ENCODE assay signal across 28 cellular contexts in the genomic region with DNA sequence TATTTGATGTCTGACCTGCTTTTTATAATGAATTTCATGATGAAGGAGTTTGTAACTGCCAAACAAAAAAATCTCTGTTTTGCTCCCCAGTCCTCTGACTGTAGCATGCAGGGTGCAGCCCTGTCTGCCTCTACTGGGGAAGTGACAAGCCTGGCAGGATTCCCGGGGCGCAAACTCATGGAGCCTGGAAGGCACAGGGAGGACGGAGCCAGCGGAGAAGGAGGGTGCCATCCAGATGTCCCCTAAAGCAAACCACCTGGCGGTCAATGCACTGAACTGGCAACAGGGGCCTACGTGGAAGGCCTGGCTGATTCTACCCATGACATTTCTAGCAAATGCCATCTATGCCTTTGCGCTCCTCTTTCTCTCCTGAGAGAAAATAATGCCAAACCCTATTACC.
A peak's percentile ranks its signal among the peaks of the same experiment; 100 is the strongest.
DNase-seq lines count a peak whose midpoint lies in the region; ATAC-seq, FAIRE-seq and TF ChIP-seq lines count a peak whose summit lies in the region.
"Had no signal": no experiment of that assay in that cellular context is flagged by ENCODE, and none has a peak within 500 bp of the region (broad histone marks: within the 10 kb centered on the region; RNA-seq: fewer than 3 reads in every experiment).

No MANE protein-coding gene starts in this region.

- TF ChIP-seq POLR2A in HepG2 (IDR thresholded peaks at IDR 0.05; ENCODE audit: insufficient read depth in 1 of 2, low read depth in 2 of 2, low read length in 2 of 2) (no peak), right lobe of liver (IDR thresholded peaks at IDR 0.05) (no peak)

- no peaks in the 10 kb centered on the region for H3K79me2 ChIP-seq in HepG2 (ENCODE audit: insufficient read depth, low read length)

- H3K4me1 ChIP-seq in HepG2 (ENCODE audit: insufficient read depth, low read length): no peaks in the 10 kb centered on the region
- H3K4me1 ChIP-seq in right lobe of liver: no peaks in the 10 kb centered on the region
- no peaks in the 10 kb centered on the region for H3K4me1 ChIP-seq in left lung
- no peaks in the 10 kb centered on the region for H3K4me1 ChIP-seq in aorta (ENCODE audit: control insufficient read depth in 1 of 2, insufficient read depth in 2 of 2, low read length in 2 of 2)

- H3K9ac ChIP-seq in HepG2 (ENCODE audit: insufficient read depth, low read depth, low read length): no peak overlapping the region

- 39% methylated on average over 7 of the region's 7 CpGs for WGBS in HepG2 (ENCODE audit: low lambda C conversion rate)
- 82% methylated on average over 3 of the region's 7 CpGs for WGBS in right lobe of liver (ENCODE audit: insufficient coverage, low coverage, low lambda C conversion rate, missing lambda C conversion rate)
- WGBS in aorta, 2 donors: 49 to 64% methylated on average over 7 of the region's 7 CpGs

- POLR2A ChIA-PET in HepG2 (lab: Yijun Ruan, JAX): no interaction called here

- no peak for FAIRE-seq in HepG2 (lab: Jason Lieb, UNC)
- FAIRE-seq: HTR-8/SVneo, small intestine had no signal

- intact Hi-C loops in HepG2 (cut with micrococcal nuclease; ENCODE audit: unreplicated experiment) (no loop called here), right lobe of liver (cut with DNase I) (loop anchor here in 1 of 2 donors (10.0 kb wide), 1 partner anchor 239 kb away; no protein-coding TSS in a partner anchor), left lung (cut with DNase I) (no loop called here), aorta (cut with DNase I) (no loop called here), dorsolateral prefrontal cortex (cut with DNase I) (loop anchor here in 1 of 2 donors (10.0 kb wide), 2 partner anchors 189 to 1561 kb away; no protein-coding TSS in a partner anchor)

- ATAC-seq in HepG2 (peak; percentile 43; the same call in 2 of the 3 replicates), right lobe of liver (no peak), left lung (peak; percentile 27), aorta (ENCODE audit: low FRiP score) (no peak), HG02885 (IDR thresholded peaks at IDR 0.05; ENCODE audit: poor library complexity, unreplicated experiment) (no peak)
- ATAC-seq: activated CD8-positive, alpha-beta memory T cell treated with anti-CD3 and anti-CD28 coated beads, Interleukin-2, amount 10 ng/mL, durations not matched to agents 7 days and 5 days; left colon had no signal

- TF ChIP-seq CTCF in HepG2 (CRISPR knock-in tag; IDR thresholded peaks at IDR 0.05) (no peak), right lobe of liver (IDR thresholded peaks at IDR 0.05) (no peak), fibroblast of mammary gland (conservative IDR thresholded peaks at IDR 0.05; ENCODE audit: control insufficient read depth, insufficient read depth, low read depth, low read length) (no peak), left lung (IDR thresholded peaks at IDR 0.05) (no peak), dorsolateral prefrontal cortex (IDR thresholded peaks at IDR 0.05 in 54 of 56, conservative IDR thresholded peaks at IDR 0.05 in 2 of 56; ENCODE audit: low read depth in 1 of 56, partially characterized antibody in 56 of 56) (no peak)

- H3K36me3 ChIP-seq in HepG2 (replicated peaks in 1 of 2; ENCODE audit: control insufficient read depth in 1 of 2, insufficient read depth in 2 of 2, low read length in 2 of 2) (no peaks in the 10 kb centered on the region), right lobe of liver (no peaks in the 10 kb centered on the region), left lung (no peaks in the 10 kb centered on the region), aorta (ENCODE audit: control insufficient read depth in 1 of 2, insufficient read depth in 2 of 2, low read length in 1 of 2) (no peaks in the 10 kb centered on the region)
- H3K36me3 ChIP-seq: brain microvascular endothelial cell had no signal

- H3K9me3 ChIP-seq in HepG2 (ENCODE audit: low read length) (no peaks in the 10 kb centered on the region), right lobe of liver (no peaks in the 10 kb centered on the region), left lung (no peaks in the 10 kb centered on the region), aorta (ENCODE audit: control insufficient read depth, low read length) (no peaks in the 10 kb centered on the region)

- no peak overlapping the region for H3K4me2 ChIP-seq in HepG2 (ENCODE audit: low read depth, low read length)

- H3K27me3 ChIP-seq in HepG2 (ENCODE audit: control insufficient read depth in 1 of 2, insufficient read depth in 2 of 2, low read length in 2 of 2) (peaks cover 1 to 20% of the 10 kb centered on the region in 2 experiments; a peak in 4 of 5 replicates), right lobe of liver (no peaks in the 10 kb centered on the region), left lung (no peaks in the 10 kb centered on the region), aorta (ENCODE audit: control insufficient read depth in 1 of 2, insufficient read depth in 2 of 2, low read length in 1 of 2) (no peaks in the 10 kb centered on the region), dorsolateral prefrontal cortex (no peaks in the 10 kb centered on the region)
- H3K27me3 ChIP-seq: brain microvascular endothelial cell had no signal

- TF ChIP-seq RAD21 in HepG2 (CRISPR knock-in tag; IDR thresholded peaks at IDR 0.05): no peak

- no peaks in the 10 kb centered on the region for H4K20me1 ChIP-seq in HepG2 (ENCODE audit: insufficient read depth, low read length)

- in situ Hi-C loops in HepG2 (cut with HindIII; ENCODE audit: extremely low pct_ligation_motif_present, low pct_unique_long_range_greater_than_20kb): loop anchor here (25.0 kb wide), 2 partner anchors 874 to 949 kb away; no protein-coding TSS in a partner anchor

- no peak for DNase-seq in HepG2 (ENCODE audit: low spot score)
- DNase-seq in right lobe of liver: no peak
- DNase-seq in fibroblast of mammary gland (ENCODE audit: low read depth): peak; percentile 15
- peak in 1 of 2 donors; percentile 55 for DNase-seq in left lung
- DNase-seq in aorta: peak; percentile 42 to 80
- no peak for DNase-seq in dorsolateral prefrontal cortex
- no peak for DNase-seq in GF-D8 (lab: John Stamatoyannopoulos, UW)
- DNase-seq: activated CD4-positive, alpha-beta T cell treated with anti-CD3 and anti-CD28 coated beads, Interleukin-2, amount 10 ng/mL, durations not matched to agents 24 days and 14 days; activated CD8-positive, alpha-beta memory T cell treated with anti-CD3 and anti-CD28 coated beads, Interleukin-2, amount 10 ng/mL, durations not matched to agents 7 days and 5 days; activated naive CD4-positive, alpha-beta T cell; activated T-cell treated with anti-CD3 and anti-CD28 coated beads, Interleukin-2, amount 50 U/mL, for 48 hours; AML-193; brain microvascular endothelial cell; CD4-positive, alpha-beta memory T cell; effector CD8-positive, alpha-beta T cell; HCEC 1CT; hippocampal formation; Kasumi-1; MV-4-11; naive B cell; NCI-H526 treated with DMSO at 0.1 percent for 48 hours; occipital lobe; SIG-M5; small intestine; T1000 had no signal

- BruUV-seq in HepG2 (replicated peaks; lab: Mats Ljungman, UMichigan): no TSS peak

- TF ChIP-seq EP300 in HepG2 (IDR thresholded peaks at IDR 0.05; ENCODE audit: low read depth in 2 of 2, low read length in 2 of 2): no peak
- TF ChIP-seq EP300 in HepG2 (CRISPR knock-in tag; IDR thresholded peaks at IDR 0.05; ENCODE audit: borderline replicate concordance): no peak

- CTCF ChIA-PET in HepG2 (lab: Yijun Ruan, JAX; ENCODE audit: low intra/inter-chr PET ratio, low total read pairs): no interaction called here

- no peak overlapping the region for H2AFZ ChIP-seq in HepG2 (ENCODE audit: low read length)

- H3K4me3 ChIP-seq in HepG2 (replicated peaks in 1 of 3; ENCODE audit: insufficient read depth in 1 of 3, low read depth in 2 of 3, low read length in 3 of 3): no peak overlapping the region
- no peak overlapping the region for H3K4me3 ChIP-seq in right lobe of liver
- no peak overlapping the region for H3K4me3 ChIP-seq in fibroblast of mammary gland (ENCODE audit: control insufficient read depth, low read depth, low read length)
- H3K4me3 ChIP-seq in left lung: no peak overlapping the region
- no peak overlapping the region for H3K4me3 ChIP-seq in aorta (ENCODE audit: low read length in 2 of 2)
- no peak overlapping the region for H3K4me3 ChIP-seq in dorsolateral prefrontal cortex

- H3K27ac ChIP-seq in HepG2 (ENCODE audit: extremely low read length, insufficient read depth, low read length) (no peak overlapping the region), right lobe of liver (no peak overlapping the region), left lung (no peak overlapping the region), aorta (ENCODE audit: low read depth in 1 of 2, low read length in 2 of 2) (no peak overlapping the region), dorsolateral prefrontal cortex (no peak overlapping the region)
- H3K27ac ChIP-seq: brain microvascular endothelial cell had no signal

TF ChIP-seq in HepG2, 621 proteins besides CTCF, POLR2A, EP300 and RAD21 (continues in another document):
- TF ChIP-seq RBM39 (IDR thresholded peaks at IDR 0.05; ENCODE audit: low read depth, low read length, poor library complexity, severe bottlenecking) (no peak), SOX6 (IDR thresholded peaks at IDR 0.05) (no peak), SOX6 (CRISPR knock-in tag; IDR thresholded peaks at IDR 0.05) (no peak), CREM (IDR thresholded peaks at IDR 0.05) (no peak), CREM (CRISPR knock-in tag; IDR thresholded peaks at IDR 0.05) (no peak), ZNF552 (CRISPR knock-in tag; IDR thresholded peaks at IDR 0.05; ENCODE audit: borderline replicate concordance) (no peak)
- TF ChIP-seq, protein P1, sequence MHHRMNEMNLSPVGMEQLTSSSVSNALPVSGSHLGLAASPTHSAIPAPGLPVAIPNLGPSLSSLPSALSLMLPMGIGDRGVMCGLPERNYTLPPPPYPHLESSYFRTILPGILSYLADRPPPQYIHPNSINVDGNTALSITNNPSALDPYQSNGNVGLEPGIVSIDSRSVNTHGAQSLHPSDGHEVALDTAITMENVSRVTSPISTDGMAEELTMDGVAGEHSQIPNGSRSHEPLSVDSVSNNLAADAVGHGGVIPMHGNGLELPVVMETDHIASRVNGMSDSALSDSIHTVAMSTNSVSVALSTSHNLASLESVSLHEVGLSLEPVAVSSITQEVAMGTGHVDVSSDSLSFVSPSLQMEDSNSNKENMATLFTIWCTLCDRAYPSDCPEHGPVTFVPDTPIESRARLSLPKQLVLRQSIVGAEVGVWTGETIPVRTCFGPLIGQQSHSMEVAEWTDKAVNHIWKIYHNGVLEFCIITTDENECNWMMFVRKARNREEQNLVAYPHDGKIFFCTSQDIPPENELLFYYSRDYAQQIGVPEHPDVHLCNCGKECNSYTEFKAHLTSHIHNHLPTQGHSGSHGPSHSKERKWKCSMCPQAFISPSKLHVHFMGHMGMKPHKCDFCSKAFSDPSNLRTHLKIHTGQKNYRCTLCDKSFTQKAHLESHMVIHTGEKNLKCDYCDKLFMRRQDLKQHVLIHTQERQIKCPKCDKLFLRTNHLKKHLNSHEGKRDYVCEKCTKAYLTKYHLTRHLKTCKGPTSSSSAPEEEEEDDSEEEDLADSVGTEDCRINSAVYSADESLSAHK (CRISPR knock-in tag; IDR thresholded peaks at IDR 0.05; ENCODE audit: borderline replicate concordance): no peak
- TF ChIP-seq, protein P2, sequence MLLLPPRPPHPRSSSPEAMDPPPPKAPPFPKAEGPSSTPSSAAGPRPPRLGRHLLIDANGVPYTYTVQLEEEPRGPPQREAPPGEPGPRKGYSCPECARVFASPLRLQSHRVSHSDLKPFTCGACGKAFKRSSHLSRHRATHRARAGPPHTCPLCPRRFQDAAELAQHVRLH (CRISPR knock-in tag; IDR thresholded peaks at IDR 0.05; ENCODE audit: borderline replicate concordance, low read depth): no peak

Comparison
In these comparisons a context has a peak if more than half of its experiments do, and no peak if none do; other contexts are left out.
1. ATAC-seq: peak in HepG2 (single experiment) and left lung (single experiment); none in right lobe of liver (0 of 4), aorta (single experiment) and HG02885 (single experiment).
2. DNase-seq: peak in fibroblast of mammary gland (single experiment) and aorta (2 of 2); none in HepG2 (single experiment), right lobe of liver (0 of 3), dorsolateral prefrontal cortex (0 of 10) and GF-D8 (single experiment).